Comparison of ENCODE assay signal across 8 cellular contexts in the genomic region with DNA sequence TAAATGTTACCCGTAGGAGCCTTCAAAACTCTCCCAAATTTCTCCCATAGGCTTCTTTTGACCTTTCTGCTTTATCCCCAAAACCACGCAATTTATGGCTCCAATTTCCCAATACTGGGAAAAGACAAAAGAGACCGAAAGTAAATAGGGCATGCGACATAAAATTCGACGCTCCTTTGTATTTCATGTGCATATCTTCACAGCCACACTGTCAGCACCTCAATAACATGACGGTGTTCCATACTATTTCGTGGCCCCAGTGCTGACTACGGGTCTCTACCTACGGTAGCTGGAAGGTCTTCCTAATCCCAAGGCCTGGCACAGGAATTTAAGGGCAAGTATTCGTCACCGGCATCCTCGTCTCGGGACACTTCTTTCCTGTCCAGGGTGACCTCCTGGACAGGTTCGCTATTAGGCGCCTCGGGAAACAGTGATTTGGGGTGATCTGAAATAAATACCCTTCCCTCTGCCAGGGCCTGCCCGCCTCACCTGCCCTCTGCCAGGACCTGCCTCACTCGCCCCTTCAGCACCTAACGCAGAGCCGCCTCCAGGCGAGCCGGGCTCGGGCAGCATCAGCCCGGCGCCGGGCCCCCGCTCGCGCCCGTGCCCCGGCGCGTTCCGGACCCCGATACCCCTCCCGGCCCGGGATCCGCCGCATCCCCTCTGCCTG. TPM values are rescaled to one million over a fixed set of nuclear protein-coding genes. Genes with fewer than 3 reads are reported as not detected.
DNase-seq lines count a peak whose midpoint lies in the region; ATAC-seq, FAIRE-seq and TF ChIP-seq lines count a peak whose summit lies in the region.

No MANE protein-coding gene starts in this region.

- H3K9me3 Mint-ChIP-seq in activated B cell treated with CpG ODN at 0.5 μM for 24 hours, result no peaks in the 10 kb centered on the region

- H3K27ac ChIP-seq in layer of hippocampus (ENCODE audit: low read depth, low read length), result peak overlapping the region; percentile 81

- CTCF ChIA-PET in activated B cell treated with CpG ODN at 0.5 μM for 24 hours (lab: Charles Lee), result interaction anchor here (0.8 to 1.8 kb wide), 2 partner anchors 65 to 399 kb away, joined by 3 to 5 read pairs; no protein-coding TSS in a partner anchor

- peak overlapping the region; percentile 72 for H3K27ac Mint-ChIP-seq in activated B cell treated with CpG ODN at 0.5 μM for 24 hours

- H3K4me1 Mint-ChIP-seq in activated B cell treated with CpG ODN at 0.5 μM for 24 hours, result peaks cover 15% of the 10 kb centered on the region

- no peak for TF ChIP-seq CTCF in activated B cell treated with CpG ODN at 0.5 μM for 24 hours (IDR thresholded peaks at IDR 0.05)

- H3K27me3 ChIP-seq in layer of hippocampus (ENCODE audit: control insufficient read depth, insufficient read depth, low read length), result no peaks in the 10 kb centered on the region

- peak; percentile 37 for DNase-seq in NCI-H1105 (lab: John Stamatoyannopoulos, UW)
- DNase-seq in activated B cell treated with CpG ODN at 0.5 μM for 24 hours, result peak; percentile 69
- DNase-seq in central memory CD4-positive, alpha-beta T cell, result peak; percentile 67
- peak; percentile 73 for DNase-seq in stimulated activated CD4-positive, alpha-beta T cell treated with anti-CD3 and anti-CD28 coated beads, Interleukin-1b, Interleukin-23, amount 100 ng/mL, for 48 hours
- no peak for DNase-seq in frontal cortex (ENCODE audit: low spot score in 2 of 2)

- no peaks in the 10 kb centered on the region for H3K27me3 Mint-ChIP-seq in activated B cell treated with CpG ODN at 0.5 μM for 24 hours

- no peak for FAIRE-seq in frontal cortex (lab: Jason Lieb, UNC)

- POLR2A ChIA-PET in activated B cell treated with CpG ODN at 0.5 μM for 24 hours (lab: Charles Lee), result interaction anchor here (0.7 to 2.5 kb wide), 5 partner anchors 15 to 206 kb away, joined by 3 to 10 read pairs (median 8); partner anchors contain the start of gene ASXL2

- ATAC-seq in GM18498 (IDR thresholded peaks at IDR 0.05; ENCODE audit: unreplicated experiment) (peak; percentile 63), HG02571 (IDR thresholded peaks at IDR 0.05; ENCODE audit: unreplicated experiment) (peak; percentile 41), activated B cell treated with CpG ODN at 0.5 μM for 24 hours (ENCODE audit: low read depth) (peak; percentile 79)

- peak overlapping the region; percentile 84 for H3K4me3 Mint-ChIP-seq in activated B cell treated with CpG ODN at 0.5 μM for 24 hours

- peaks cover 2% of the 10 kb centered on the region for H3K36me3 Mint-ChIP-seq in activated B cell treated with CpG ODN at 0.5 μM for 24 hours (ENCODE audit: low read depth)

- intact Hi-C loops in activated B cell treated with CpG ODN at 0.5 μM for 24 hours (cut with micrococcal nuclease), result loop anchor here (1.0 to 10.0 kb wide), 6 partner anchors 64 to 672 kb away; partner anchors contain the start of genes ADGRF3, ASXL2, KIF3C and SELENOI

RNA-seq across cellular contexts. Expression of gene DTNB, which starts 0.7 kb away (rescaled TPM):
- total RNA-seq in activated B cell treated with CpG ODN at 0.5 μM for 24 hours (18.3 and 28.9 TPM in 2 replicates), frontal cortex (18.3 TPM)

Comparison
In these comparisons a context has a peak if more than half of its experiments do, and no peak if none do; other contexts are left out.
1. DNase-seq: peak in NCI-H1105 (single experiment), activated B cell treated with CpG ODN at 0.5 μM for 24 hours (single experiment), central memory CD4-positive, alpha-beta T cell (single experiment) and stimulated activated CD4-positive, alpha-beta T cell treated with anti-CD3 and anti-CD28 coated beads, Interleukin-1b, Interleukin-23, amount 100 ng/mL, for 48 hours (single experiment); none in frontal cortex (0 of 2).
2. Peak in every context shown above with its lines, with median percentiles within 50 percentile points of each other: ATAC-seq.